Comparison of ENCODE assay signal across 2 cellular contexts in the genomic region with DNA sequence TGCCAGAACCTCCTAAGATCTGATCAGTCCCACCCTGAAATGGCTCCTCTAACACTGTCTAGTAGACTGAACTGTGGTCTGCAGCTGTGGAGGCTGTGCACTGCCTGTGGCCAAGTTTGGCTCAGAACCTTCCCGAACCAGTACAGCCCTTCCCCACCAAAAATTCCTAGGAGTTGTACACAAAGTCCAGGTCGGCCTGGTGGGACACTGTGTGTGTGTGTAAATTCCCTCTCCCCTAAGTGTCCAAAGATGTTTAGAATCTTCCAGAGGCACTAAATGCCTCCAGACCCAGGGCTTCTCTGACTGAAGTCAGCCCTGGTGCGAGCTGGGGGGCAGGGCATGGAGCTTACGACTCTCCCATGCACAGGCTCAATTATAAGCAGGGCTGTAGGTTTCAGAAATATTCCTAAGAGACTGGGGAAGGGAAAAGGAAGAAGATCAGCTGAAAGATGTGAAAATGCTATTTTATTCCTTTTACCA.
TF ChIP-seq lines count a peak whose summit lies in the region.

No MANE protein-coding gene starts in this region.

TF ChIP-seq in IMR-90, 13 proteins besides CTCF, POLR2A, EP300 and RAD21:
- TF ChIP-seq, protein P1, sequence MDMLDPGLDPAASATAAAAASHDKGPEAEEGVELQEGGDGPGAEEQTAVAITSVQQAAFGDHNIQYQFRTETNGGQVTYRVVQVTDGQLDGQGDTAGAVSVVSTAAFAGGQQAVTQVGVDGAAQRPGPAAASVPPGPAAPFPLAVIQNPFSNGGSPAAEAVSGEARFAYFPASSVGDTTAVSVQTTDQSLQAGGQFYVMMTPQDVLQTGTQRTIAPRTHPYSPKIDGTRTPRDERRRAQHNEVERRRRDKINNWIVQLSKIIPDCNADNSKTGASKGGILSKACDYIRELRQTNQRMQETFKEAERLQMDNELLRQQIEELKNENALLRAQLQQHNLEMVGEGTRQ (IDR thresholded peaks at IDR 0.05; ENCODE audit: low read depth, low read length) = no peak
- no peak for TF ChIP-seq CHD1 (IDR thresholded peaks at IDR 0.05; ENCODE audit: low read depth, low read length)
- TF ChIP-seq NFE2L2 (IDR thresholded peaks at IDR 0.05; ENCODE audit: low read depth, low read length) = no peak
- no peak for TF ChIP-seq MAFK (IDR thresholded peaks at IDR 0.05; ENCODE audit: low read depth, low read length)
- no peak for TF ChIP-seq MXI1 (IDR thresholded peaks at IDR 0.05; ENCODE audit: borderline replicate concordance, low read depth, low read length)
- TF ChIP-seq FOS (IDR thresholded peaks at IDR 0.05; ENCODE audit: low read depth, low read length) = no peak

TF ChIP-seq in neural cell, 6 proteins besides CTCF, POLR2A, EP300 and RAD21 (continued from another document):
- TF ChIP-seq TAF1 (IDR thresholded peaks at IDR 0.05; ENCODE audit: low read depth) = no peak
- TF ChIP-seq REST (IDR thresholded peaks at IDR 0.05; ENCODE audit: borderline replicate concordance) = no peak
- TF ChIP-seq POLR2AphosphoS5 (IDR thresholded peaks at IDR 0.05) = no peak
